ENCODE assay signal across 15 cellular contexts in the genomic region with DNA sequence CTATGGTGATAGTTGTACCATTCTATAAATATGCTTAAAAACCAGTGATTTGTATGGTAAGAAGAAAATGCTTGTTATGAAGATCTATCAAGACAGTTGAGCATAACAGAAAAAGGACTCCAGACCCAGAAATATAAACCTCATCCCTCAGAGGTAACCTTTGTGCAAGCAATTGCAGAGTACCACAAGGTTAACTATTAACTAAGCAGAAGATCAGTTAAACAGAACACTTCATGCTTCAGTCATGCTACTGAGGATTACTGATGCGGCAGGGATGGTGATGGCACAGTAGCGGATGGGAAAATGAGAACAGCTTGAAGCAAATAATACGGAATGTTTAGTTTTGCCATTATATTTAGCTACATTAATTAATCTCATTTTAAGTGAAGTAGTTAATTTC.
"Had no signal": no experiment of that assay in that cellular context is flagged by ENCODE, and none has a peak within 500 bp of the region (broad histone marks: within the 10 kb centered on the region; RNA-seq: fewer than 3 reads in every experiment).

No MANE protein-coding gene starts in this region.

- H3K27ac Mint-ChIP-seq: progenitor cell of endocrine pancreas, type B pancreatic cell had no signal

- DNase-seq: activated CD4-positive, alpha-beta T cell treated with anti-CD3 and anti-CD28 coated beads, Interleukin-2, amount 50 U/mL, for 48 hours; activated effector memory CD4-positive, alpha-beta T cell treated with anti-CD3 and anti-CD28 coated beads, Interleukin-2, amount 50 U/mL, for 16 hours; activated T-cell treated with anti-CD3 and anti-CD28 coated beads, Interleukin-2, amount 50 U/mL, for 4 hours; anterior cingulate cortex; left cardiac atrium; nucleus accumbens; stimulated activated CD4-positive, alpha-beta T cell treated with anti-CD3 and anti-CD28 coated beads, Interleukin-12 subunit alpha, Interleukin-12 subunit beta, amount 100 ng/mL, for 4 hours; stimulated activated naive CD4-positive, alpha-beta T cell treated with Interleukin-2 at 50 U/mL for 16 hours had no signal

- H3K9me3 Mint-ChIP-seq: activated naive CD4-positive, alpha-beta T cell treated with anti-CD3 and anti-CD28 coated beads, Interleukin-2, amount 50 U/mL, for 72 hours; activated T-cell treated with anti-CD3 and anti-CD28 coated beads, Interleukin-2, amount 50 U/mL, for 4 hours; natural killer cell treated with Interleukin-12 subunit alpha and Interleukin-12 subunit beta and Interleukin-15 and Interleukin-18, amount 100 ng/mL, for 72 hours; type B pancreatic cell had no signal

- H3K4me3 ChIP-seq: suprapubic skin had no signal

- ATAC-seq: activated CD4-positive, CD25-positive, alpha-beta regulatory T cell treated with anti-CD3 and anti-CD28 coated beads, Interleukin-2, amount 50 U/mL, for 24 hours; activated naive CD4-positive, alpha-beta T cell treated with anti-CD3 and anti-CD28 coated beads, Interleukin-2, amount 50 U/mL, for 72 hours; activated T-cell treated with anti-CD3 and anti-CD28 coated beads, Interleukin-2, amount 50 U/mL, for 4 hours; left cardiac atrium; natural killer cell treated with Interleukin-12 subunit alpha and Interleukin-12 subunit beta and Interleukin-15 and Interleukin-18, amount 100 ng/mL, for 72 hours; sciatic nerve had no signal

- H3K9me3 ChIP-seq: suprapubic skin had no signal

- H3K4me1 ChIP-seq: suprapubic skin had no signal

- H3K27me3 ChIP-seq: suprapubic skin had no signal

- H3K27me3 Mint-ChIP-seq: natural killer cell treated with Interleukin-12 subunit alpha and Interleukin-12 subunit beta and Interleukin-15 and Interleukin-18, amount 100 ng/mL, for 72 hours; progenitor cell of endocrine pancreas; type B pancreatic cell had no signal

- H3K4me3 Mint-ChIP-seq: activated T-cell treated with anti-CD3 and anti-CD28 coated beads, Interleukin-2, amount 50 U/mL, for 4 hours; natural killer cell treated with Interleukin-12 subunit alpha and Interleukin-12 subunit beta and Interleukin-15 and Interleukin-18, amount 100 ng/mL, for 72 hours; type B pancreatic cell had no signal
